In genomic region chr19:56314584-56315075, GRCh38 we compare ENCODE assay signal across 1 cellular context.
TF ChIP-seq lines count a peak whose summit lies in the region.

A gene with protein sequence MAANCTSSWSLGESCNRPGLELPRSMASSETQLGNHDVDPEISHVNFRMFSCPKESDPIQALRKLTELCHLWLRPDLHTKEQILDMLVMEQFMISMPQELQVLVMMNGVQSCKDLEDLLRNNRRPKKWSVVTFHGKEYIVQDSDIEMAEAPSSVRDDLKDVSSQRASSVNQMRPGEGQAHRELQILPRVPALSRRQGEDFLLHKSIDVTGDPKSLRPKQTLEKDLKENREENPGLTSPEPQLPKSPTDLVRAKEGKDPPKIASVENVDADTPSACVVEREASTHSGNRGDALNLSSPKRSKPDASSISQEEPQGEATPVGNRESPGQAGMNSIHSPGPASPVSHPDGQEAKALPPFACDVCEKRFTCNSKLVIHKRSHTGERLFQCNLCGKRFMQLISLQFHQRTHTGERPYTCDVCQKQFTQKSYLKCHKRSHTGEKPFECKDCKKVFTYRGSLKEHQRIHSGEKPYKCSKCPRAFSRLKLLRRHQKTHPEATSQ (minus strand): TSS chr19:56314839. CDS start chr19:56225046, 89,793 bp downstream.

TF ChIP-seq in HepG2, 621 proteins besides CTCF, POLR2A, EP300 and RAD21 (continued from another document and continues in another):
- TF ChIP-seq ZNF296 (CRISPR knock-in tag; conservative IDR thresholded peaks at IDR 0.05) (no peak), MEIS2 (CRISPR knock-in tag; IDR thresholded peaks at IDR 0.05) (no peak), SALL1 (CRISPR knock-in tag; IDR thresholded peaks at IDR 0.05) (peak; percentile 65; the same call in 1 of the 2 replicates), ARID2 (CRISPR knock-in tag; IDR thresholded peaks at IDR 0.05; ENCODE audit: borderline replicate concordance) (no peak), ZNF512B (CRISPR knock-in tag; IDR thresholded peaks at IDR 0.05; ENCODE audit: borderline replicate concordance) (no peak), ZNF709 (CRISPR knock-in tag; IDR thresholded peaks at IDR 0.05) (no peak), ZNF142 (CRISPR knock-in tag; IDR thresholded peaks at IDR 0.05) (no peak), SIN3B (IDR thresholded peaks at IDR 0.05; ENCODE audit: low read length) (no peak), ZNF788 (CRISPR knock-in tag; IDR thresholded peaks at IDR 0.05; ENCODE audit: borderline replicate concordance) (no peak; the same call in 1 of the 2 replicates), RARG (CRISPR knock-in tag; IDR thresholded peaks at IDR 0.05; ENCODE audit: low read depth) (peak; percentile 45; the same call in 1 of the 2 replicates), DNMT1 (CRISPR knock-in tag; IDR thresholded peaks at IDR 0.05) (no peak), ONECUT2 (CRISPR knock-in tag; IDR thresholded peaks at IDR 0.05) (no peak), ZNF564 (CRISPR knock-in tag; IDR thresholded peaks at IDR 0.05) (no peak), ZNF713 (CRISPR knock-in tag; IDR thresholded peaks at IDR 0.05) (no peak), SIN3A (IDR thresholded peaks at IDR 0.05; ENCODE audit: borderline replicate concordance, low read depth, low read length) (peak; percentile 38; the same call in 1 of the 2 replicates), POLR2AphosphoS2 (IDR thresholded peaks at IDR 0.05; ENCODE audit: low read depth, low read length) (no peak), RFX1 (IDR thresholded peaks at IDR 0.05) (peak; percentile 79), MIER2 (CRISPR knock-in tag; IDR thresholded peaks at IDR 0.05) (no peak), FOXA1 (IDR thresholded peaks at IDR 0.05) (no peak), FOXA1 (CRISPR knock-in tag; IDR thresholded peaks at IDR 0.05) (no peak), ZNF253 (CRISPR knock-in tag; IDR thresholded peaks at IDR 0.05; ENCODE audit: borderline replicate concordance) (peak; percentile 62; the same call in 1 of the 2 replicates), TAF1 (CRISPR knock-in tag; IDR thresholded peaks at IDR 0.05) (peak; percentile 49; the same call in 1 of the 2 replicates), CCAR2 (optimal IDR thresholded peaks at IDR 0.05; ENCODE audit: low read depth, low read length) (no peak), SP2 (CRISPR knock-in tag; IDR thresholded peaks at IDR 0.05) (peak; percentile 88), ZZZ3 (CRISPR knock-in tag; IDR thresholded peaks at IDR 0.05; ENCODE audit: borderline replicate concordance) (no peak), SMAD3 (CRISPR knock-in tag; IDR thresholded peaks at IDR 0.05) (0 out of 2 replicates have a peak, but pooled peaks have one; percentile 16), ESRRA (CRISPR knock-in tag; IDR thresholded peaks at IDR 0.05; ENCODE audit: low read depth) (0 out of 2 replicates have a peak, but pooled peaks have one; percentile 10), GMEB2 (CRISPR knock-in tag; IDR thresholded peaks at IDR 0.05; ENCODE audit: low read depth) (peak; percentile 16; the same call in 1 of the 2 replicates), ZSCAN25 (CRISPR knock-in tag; IDR thresholded peaks at IDR 0.05) (no peak)
- TF ChIP-seq, protein P1, sequence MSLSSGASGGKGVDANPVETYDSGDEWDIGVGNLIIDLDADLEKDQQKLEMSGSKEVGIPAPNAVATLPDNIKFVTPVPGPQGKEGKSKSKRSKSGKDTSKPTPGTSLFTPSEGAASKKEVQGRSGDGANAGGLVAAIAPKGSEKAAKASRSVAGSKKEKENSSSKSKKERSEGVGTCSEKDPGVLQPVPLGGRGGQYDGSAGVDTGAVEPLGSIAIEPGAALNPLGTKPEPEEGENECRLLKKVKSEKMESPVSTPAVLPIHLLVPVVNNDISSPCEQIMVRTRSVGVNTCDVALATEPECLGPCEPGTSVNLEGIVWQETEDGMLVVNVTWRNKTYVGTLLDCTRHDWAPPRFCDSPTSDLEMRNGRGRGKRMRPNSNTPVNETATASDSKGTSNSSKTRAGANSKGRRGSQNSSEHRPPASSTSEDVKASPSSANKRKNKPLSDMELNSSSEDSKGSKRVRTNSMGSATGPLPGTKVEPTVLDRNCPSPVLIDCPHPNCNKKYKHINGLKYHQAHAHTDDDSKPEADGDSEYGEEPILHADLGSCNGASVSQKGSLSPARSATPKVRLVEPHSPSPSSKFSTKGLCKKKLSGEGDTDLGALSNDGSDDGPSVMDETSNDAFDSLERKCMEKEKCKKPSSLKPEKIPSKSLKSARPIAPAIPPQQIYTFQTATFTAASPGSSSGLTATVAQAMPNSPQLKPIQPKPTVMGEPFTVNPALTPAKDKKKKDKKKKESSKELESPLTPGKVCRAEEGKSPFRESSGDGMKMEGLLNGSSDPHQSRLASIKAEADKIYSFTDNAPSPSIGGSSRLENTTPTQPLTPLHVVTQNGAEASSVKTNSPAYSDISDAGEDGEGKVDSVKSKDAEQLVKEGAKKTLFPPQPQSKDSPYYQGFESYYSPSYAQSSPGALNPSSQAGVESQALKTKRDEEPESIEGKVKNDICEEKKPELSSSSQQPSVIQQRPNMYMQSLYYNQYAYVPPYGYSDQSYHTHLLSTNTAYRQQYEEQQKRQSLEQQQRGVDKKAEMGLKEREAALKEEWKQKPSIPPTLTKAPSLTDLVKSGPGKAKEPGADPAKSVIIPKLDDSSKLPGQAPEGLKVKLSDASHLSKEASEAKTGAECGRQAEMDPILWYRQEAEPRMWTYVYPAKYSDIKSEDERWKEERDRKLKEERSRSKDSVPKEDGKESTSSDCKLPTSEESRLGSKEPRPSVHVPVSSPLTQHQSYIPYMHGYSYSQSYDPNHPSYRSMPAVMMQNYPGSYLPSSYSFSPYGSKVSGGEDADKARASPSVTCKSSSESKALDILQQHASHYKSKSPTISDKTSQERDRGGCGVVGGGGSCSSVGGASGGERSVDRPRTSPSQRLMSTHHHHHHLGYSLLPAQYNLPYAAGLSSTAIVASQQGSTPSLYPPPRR (CRISPR knock-in tag; IDR thresholded peaks at IDR 0.05; ENCODE audit: borderline replicate concordance): no peak
- TF ChIP-seq, protein P2, sequence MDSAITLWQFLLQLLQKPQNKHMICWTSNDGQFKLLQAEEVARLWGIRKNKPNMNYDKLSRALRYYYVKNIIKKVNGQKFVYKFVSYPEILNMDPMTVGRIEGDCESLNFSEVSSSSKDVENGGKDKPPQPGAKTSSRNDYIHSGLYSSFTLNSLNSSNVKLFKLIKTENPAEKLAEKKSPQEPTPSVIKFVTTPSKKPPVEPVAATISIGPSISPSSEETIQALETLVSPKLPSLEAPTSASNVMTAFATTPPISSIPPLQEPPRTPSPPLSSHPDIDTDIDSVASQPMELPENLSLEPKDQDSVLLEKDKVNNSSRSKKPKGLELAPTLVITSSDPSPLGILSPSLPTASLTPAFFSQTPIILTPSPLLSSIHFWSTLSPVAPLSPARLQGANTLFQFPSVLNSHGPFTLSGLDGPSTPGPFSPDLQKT (CRISPR knock-in tag; IDR thresholded peaks at IDR 0.05; ENCODE audit: borderline replicate concordance): no peak
- TF ChIP-seq, protein P3, sequence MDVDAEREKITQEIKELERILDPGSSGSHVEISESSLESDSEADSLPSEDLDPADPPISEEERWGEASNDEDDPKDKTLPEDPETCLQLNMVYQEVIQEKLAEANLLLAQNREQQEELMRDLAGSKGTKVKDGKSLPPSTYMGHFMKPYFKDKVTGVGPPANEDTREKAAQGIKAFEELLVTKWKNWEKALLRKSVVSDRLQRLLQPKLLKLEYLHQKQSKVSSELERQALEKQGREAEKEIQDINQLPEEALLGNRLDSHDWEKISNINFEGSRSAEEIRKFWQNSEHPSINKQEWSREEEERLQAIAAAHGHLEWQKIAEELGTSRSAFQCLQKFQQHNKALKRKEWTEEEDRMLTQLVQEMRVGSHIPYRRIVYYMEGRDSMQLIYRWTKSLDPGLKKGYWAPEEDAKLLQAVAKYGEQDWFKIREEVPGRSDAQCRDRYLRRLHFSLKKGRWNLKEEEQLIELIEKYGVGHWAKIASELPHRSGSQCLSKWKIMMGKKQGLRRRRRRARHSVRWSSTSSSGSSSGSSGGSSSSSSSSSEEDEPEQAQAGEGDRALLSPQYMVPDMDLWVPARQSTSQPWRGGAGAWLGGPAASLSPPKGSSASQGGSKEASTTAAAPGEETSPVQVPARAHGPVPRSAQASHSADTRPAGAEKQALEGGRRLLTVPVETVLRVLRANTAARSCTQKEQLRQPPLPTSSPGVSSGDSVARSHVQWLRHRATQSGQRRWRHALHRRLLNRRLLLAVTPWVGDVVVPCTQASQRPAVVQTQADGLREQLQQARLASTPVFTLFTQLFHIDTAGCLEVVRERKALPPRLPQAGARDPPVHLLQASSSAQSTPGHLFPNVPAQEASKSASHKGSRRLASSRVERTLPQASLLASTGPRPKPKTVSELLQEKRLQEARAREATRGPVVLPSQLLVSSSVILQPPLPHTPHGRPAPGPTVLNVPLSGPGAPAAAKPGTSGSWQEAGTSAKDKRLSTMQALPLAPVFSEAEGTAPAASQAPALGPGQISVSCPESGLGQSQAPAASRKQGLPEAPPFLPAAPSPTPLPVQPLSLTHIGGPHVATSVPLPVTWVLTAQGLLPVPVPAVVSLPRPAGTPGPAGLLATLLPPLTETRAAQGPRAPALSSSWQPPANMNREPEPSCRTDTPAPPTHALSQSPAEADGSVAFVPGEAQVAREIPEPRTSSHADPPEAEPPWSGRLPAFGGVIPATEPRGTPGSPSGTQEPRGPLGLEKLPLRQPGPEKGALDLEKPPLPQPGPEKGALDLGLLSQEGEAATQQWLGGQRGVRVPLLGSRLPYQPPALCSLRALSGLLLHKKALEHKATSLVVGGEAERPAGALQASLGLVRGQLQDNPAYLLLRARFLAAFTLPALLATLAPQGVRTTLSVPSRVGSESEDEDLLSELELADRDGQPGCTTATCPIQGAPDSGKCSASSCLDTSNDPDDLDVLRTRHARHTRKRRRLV (CRISPR knock-in tag; IDR thresholded peaks at IDR 0.05): peak; percentile 98
- TF ChIP-seq, protein P4, sequence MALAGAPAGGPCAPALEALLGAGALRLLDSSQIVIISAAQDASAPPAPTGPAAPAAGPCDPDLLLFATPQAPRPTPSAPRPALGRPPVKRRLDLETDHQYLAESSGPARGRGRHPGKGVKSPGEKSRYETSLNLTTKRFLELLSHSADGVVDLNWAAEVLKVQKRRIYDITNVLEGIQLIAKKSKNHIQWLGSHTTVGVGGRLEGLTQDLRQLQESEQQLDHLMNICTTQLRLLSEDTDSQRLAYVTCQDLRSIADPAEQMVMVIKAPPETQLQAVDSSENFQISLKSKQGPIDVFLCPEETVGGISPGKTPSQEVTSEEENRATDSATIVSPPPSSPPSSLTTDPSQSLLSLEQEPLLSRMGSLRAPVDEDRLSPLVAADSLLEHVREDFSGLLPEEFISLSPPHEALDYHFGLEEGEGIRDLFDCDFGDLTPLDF (CRISPR knock-in tag; IDR thresholded peaks at IDR 0.05): no peak
